In the genomic region with DNA sequence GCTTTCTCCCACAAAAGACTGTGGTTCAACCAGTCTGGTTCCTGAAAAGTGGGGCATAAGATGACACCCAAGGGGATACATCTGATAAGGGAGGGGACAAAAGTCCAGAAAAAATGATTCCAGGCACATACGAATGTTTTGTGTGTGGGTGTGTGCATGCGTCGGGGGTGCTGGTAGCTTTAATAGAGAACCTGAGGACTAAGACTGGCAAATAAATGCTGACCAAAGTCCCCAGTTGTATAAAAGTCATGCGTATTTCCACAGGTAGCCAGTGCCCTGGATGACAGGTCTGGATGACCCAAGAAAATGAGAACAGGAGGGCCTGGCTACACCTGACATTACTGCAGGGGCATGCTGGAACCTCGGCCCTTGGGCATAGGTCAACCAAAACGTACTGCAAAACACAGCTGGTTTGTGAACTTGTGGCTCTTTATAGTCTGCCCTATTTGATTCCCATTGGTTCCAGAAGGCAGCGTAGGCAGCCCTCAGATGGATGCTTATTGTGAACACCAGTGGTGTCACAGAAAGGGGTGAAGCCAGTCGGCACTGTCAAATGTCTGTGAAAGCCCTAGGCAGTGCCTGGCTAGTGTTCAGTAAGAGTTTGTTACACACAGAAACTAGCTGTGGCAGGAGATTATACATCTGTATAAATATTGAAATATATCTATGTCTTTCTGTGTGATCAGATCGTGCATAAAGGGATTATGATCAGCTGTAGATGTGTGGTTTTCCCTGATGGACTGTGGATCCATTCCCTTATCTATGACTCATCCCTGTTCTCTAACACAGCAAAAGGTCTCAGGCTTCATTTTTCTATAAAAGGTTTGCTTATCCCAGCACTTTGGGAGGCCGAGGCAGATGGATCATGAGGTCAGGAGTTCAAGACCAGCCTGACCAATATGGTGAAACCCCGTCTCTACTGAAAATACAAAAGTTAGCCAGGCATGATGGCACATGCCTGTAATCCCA, we compare ENCODE assay signal across 1 cellular context.
TF ChIP-seq lines count a peak whose summit lies in the region.

No MANE protein-coding gene starts in this region.

TF ChIP-seq in K562, 482 proteins besides CTCF, POLR2A, EP300 and RAD21:
- TF ChIP-seq JUND (IDR thresholded peaks at IDR 0.05; ENCODE audit: borderline replicate concordance, low read depth, low read length) (peak; percentile 25; the same call in 1 of the 2 replicates), JUND (tag; IDR thresholded peaks at IDR 0.05; ENCODE audit: borderline replicate concordance, low read depth, low read length) (peak; percentile 31; the same call in 1 of the 3 replicates), GABPB2 (CRISPR knock-in tag; conservative IDR thresholded peaks at IDR 0.05) (no peak), FOSL1 (tag; conservative IDR thresholded peaks at IDR 0.05) (peak; percentile 56; the same call in 1 of the 2 replicates), BRD9 (IDR thresholded peaks at IDR 0.05; ENCODE audit: low read depth, partially characterized antibody) (no peak), CC2D1A (IDR thresholded peaks at IDR 0.05) (no peak)
- TF ChIP-seq, protein P1, sequence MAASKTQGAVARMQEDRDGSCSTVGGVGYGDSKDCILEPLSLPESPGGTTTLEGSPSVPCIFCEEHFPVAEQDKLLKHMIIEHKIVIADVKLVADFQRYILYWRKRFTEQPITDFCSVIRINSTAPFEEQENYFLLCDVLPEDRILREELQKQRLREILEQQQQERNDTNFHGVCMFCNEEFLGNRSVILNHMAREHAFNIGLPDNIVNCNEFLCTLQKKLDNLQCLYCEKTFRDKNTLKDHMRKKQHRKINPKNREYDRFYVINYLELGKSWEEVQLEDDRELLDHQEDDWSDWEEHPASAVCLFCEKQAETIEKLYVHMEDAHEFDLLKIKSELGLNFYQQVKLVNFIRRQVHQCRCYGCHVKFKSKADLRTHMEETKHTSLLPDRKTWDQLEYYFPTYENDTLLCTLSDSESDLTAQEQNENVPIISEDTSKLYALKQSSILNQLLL (CRISPR knock-in tag; IDR thresholded peaks at IDR 0.05; ENCODE audit: borderline replicate concordance) = no peak
- TF ChIP-seq, protein P2, sequence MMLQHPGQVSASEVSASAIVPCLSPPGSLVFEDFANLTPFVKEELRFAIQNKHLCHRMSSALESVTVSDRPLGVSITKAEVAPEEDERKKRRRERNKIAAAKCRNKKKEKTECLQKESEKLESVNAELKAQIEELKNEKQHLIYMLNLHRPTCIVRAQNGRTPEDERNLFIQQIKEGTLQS (IDR thresholded peaks at IDR 0.05) = peak; percentile 39; the same call in 1 of the 2 replicates
- TF ChIP-seq, protein P2 (CRISPR knock-in tag; conservative IDR thresholded peaks at IDR 0.05) = no peak
- TF ChIP-seq, protein P3, sequence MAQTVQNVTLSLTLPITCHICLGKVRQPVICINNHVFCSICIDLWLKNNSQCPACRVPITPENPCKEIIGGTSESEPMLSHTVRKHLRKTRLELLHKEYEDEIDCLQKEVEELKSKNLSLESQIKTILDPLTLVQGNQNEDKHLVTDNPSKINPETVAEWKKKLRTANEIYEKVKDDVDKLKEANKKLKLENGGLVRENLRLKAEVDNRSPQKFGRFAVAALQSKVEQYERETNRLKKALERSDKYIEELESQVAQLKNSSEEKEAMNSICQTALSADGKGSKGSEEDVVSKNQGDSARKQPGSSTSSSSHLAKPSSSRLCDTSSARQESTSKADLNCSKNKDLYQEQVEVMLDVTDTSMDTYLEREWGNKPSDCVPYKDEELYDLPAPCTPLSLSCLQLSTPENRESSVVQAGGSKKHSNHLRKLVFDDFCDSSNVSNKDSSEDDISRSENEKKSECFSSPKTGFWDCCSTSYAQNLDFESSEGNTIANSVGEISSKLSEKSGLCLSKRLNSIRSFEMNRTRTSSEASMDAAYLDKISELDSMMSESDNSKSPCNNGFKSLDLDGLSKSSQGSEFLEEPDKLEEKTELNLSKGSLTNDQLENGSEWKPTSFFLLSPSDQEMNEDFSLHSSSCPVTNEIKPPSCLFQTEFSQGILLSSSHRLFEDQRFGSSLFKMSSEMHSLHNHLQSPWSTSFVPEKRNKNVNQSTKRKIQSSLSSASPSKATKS (CRISPR knock-in tag; IDR thresholded peaks at IDR 0.05) = no peak
